In the genomic region with DNA sequence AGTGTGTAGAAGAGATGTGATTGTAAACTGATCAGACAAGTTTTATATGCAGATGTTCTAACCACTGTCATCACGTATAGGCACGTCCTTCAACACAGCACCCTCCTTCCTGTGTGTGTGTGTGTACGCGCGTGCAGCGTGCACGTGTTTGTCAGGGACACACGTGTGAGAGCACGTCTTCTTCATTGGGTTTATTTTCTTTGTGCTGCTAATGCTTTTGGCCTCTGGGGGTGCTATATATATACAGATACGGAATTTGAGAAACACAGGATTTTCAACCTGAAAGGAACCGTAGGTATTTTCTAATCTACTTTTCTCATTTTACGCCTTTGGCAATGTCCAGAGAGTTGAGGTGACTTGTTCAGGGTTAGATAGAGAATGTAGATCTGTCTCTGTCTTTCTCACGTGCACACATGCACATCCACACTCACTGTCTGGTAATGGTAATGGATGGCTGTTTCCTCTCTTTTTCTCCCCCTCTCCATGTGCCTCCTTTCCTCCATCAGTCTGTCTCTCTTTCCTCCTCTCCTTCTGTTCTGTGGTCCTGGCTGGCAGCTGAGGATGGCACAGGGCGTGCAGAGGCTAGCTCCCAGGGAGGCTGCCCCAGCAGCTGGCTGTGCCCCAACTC, we compare ENCODE assay signal across 9 cellular contexts. TPM values are rescaled to one million over a fixed set of nuclear protein-coding genes. Genes with fewer than 3 reads are reported as not detected.
DNase-seq lines count a peak whose midpoint lies in the region; ATAC-seq and TF ChIP-seq lines count a peak whose summit lies in the region.
"Had no signal": no experiment of that assay in that cellular context is flagged by ENCODE, and none has a peak within 500 bp of the region (broad histone marks: within the 10 kb centered on the region; RNA-seq: fewer than 3 reads in every experiment).

No MANE protein-coding gene starts in this region.

- no peaks in the 10 kb centered on the region for H3K9me3 ChIP-seq in parathyroid adenoma (ENCODE audit: control insufficient read depth, low read length)

- no peaks in the 10 kb centered on the region for H3K27me3 ChIP-seq in parathyroid adenoma (ENCODE audit: control insufficient read depth, insufficient read depth, low read length)

- no peak overlapping the region for H3K4me3 ChIP-seq in parathyroid adenoma (ENCODE audit: low read depth, low read length)

- H3K9me3 Mint-ChIP-seq in activated T-cell treated with anti-CD3 and anti-CD28 coated beads, Interleukin-2, amount 50 U/mL, for 4 hours, result no peaks in the 10 kb centered on the region
- peaks cover 0 to 15% (median 0%) of the 10 kb centered on the region in 6 donors for H3K9me3 Mint-ChIP-seq in immature natural killer cell

- no peaks in the 10 kb centered on the region for H3K36me3 ChIP-seq in parathyroid adenoma (ENCODE audit: control insufficient read depth, insufficient read depth, low read length)

- no peaks in the 10 kb centered on the region for H3K4me1 Mint-ChIP-seq in activated T-cell treated with anti-CD3 and anti-CD28 coated beads, Interleukin-2, amount 50 U/mL, for 4 hours (ENCODE audit: low read depth)
- H3K4me1 Mint-ChIP-seq in immature natural killer cell, result no peaks in the 10 kb centered on the region

- no peaks in the 10 kb centered on the region for H3K27me3 Mint-ChIP-seq in activated T-cell treated with anti-CD3 and anti-CD28 coated beads, Interleukin-2, amount 50 U/mL, for 4 hours (ENCODE audit: low read depth)
- H3K27me3 Mint-ChIP-seq in immature natural killer cell (ENCODE audit: low read depth in 3 of 3), result peaks cover 2 to 8% (median 5%) of the 10 kb centered on the region in 3 donors

- peak; percentile 54 for TF ChIP-seq CTCF in parathyroid adenoma (IDR thresholded peaks at IDR 0.05)

- no peak overlapping the region for H3K4me2 ChIP-seq in parathyroid adenoma (ENCODE audit: low read length)

- no peak overlapping the region for H3K9ac ChIP-seq in parathyroid adenoma

- DNase-seq in DMS 273 treated with DMSO at 0.1 percent for 48 hours (lab: John Stamatoyannopoulos, UW) (peak; percentile 8), NCI-H1092 treated with DMSO at 0.1 percent for 48 hours (lab: John Stamatoyannopoulos, UW) (peak; percentile 57), dermis blood vessel endothelial cell (peak; percentile 31), immature natural killer cell (no peak)
- no peak for DNase-seq in activated T-cell treated with anti-CD3 and anti-CD28 coated beads, Interleukin-2, amount 50 U/mL, for 4 hours

- H3K27ac Mint-ChIP-seq in immature natural killer cell, result no peak overlapping the region
- H3K27ac Mint-ChIP-seq: IgD-negative memory B cell had no signal

- H2AFZ ChIP-seq in parathyroid adenoma, result peak overlapping the region; percentile 30

- no peaks in the 10 kb centered on the region for H3K79me2 ChIP-seq in parathyroid adenoma

- H3K36me3 Mint-ChIP-seq in activated T-cell treated with anti-CD3 and anti-CD28 coated beads, Interleukin-2, amount 50 U/mL, for 4 hours (ENCODE audit: insufficient read depth), result no peaks in the 10 kb centered on the region
- no peaks in the 10 kb centered on the region for H3K36me3 Mint-ChIP-seq in immature natural killer cell
- H3K36me3 Mint-ChIP-seq: IgD-negative memory B cell had no signal

- no peaks in the 10 kb centered on the region for H3K4me1 ChIP-seq in parathyroid adenoma

- H3K27ac ChIP-seq in parathyroid adenoma, result no peak overlapping the region

- ATAC-seq in GM21360 (IDR thresholded peaks at IDR 0.05; ENCODE audit: unreplicated experiment), result peak; percentile 75
- ATAC-seq in activated T-cell treated with anti-CD3 and anti-CD28 coated beads, Interleukin-2, amount 50 U/mL, for 4 hours, result no peak
- ATAC-seq in HG03108 (IDR thresholded peaks at IDR 0.05; ENCODE audit: unreplicated experiment), result no peak

- H3K4me3 Mint-ChIP-seq in activated T-cell treated with anti-CD3 and anti-CD28 coated beads, Interleukin-2, amount 50 U/mL, for 4 hours, result no peak overlapping the region
- H3K4me3 Mint-ChIP-seq in immature natural killer cell, result no peak overlapping the region
- H3K4me3 Mint-ChIP-seq: IgD-negative memory B cell had no signal

RNA-seq across cellular contexts. Expression of a gene that starts 13.4 kb away (rescaled TPM):
- not detected in 2 replicates for total RNA-seq in dermis blood vessel endothelial cell
- total RNA-seq in activated T-cell treated with anti-CD3 and anti-CD28 coated beads, Interleukin-2, amount 50 U/mL, for 4 hours, result not detected
- under 1 TPM in 2 of 3 donors, not detected in 1; 0.07 to 0.13 TPM for polyA plus RNA-seq in immature natural killer cell

Comparison
In these comparisons a context has a peak if more than half of its experiments do, and no peak if none do; other contexts are left out.
1. DNase-seq: peak in DMS 273 treated with DMSO at 0.1 percent for 48 hours (single experiment), NCI-H1092 treated with DMSO at 0.1 percent for 48 hours (single experiment) and dermis blood vessel endothelial cell (single experiment); none in activated T-cell treated with anti-CD3 and anti-CD28 coated beads, Interleukin-2, amount 50 U/mL, for 4 hours (single experiment) and immature natural killer cell (0 of 3).